ENCODE assay signal across 8 cellular contexts in the genomic region with DNA sequence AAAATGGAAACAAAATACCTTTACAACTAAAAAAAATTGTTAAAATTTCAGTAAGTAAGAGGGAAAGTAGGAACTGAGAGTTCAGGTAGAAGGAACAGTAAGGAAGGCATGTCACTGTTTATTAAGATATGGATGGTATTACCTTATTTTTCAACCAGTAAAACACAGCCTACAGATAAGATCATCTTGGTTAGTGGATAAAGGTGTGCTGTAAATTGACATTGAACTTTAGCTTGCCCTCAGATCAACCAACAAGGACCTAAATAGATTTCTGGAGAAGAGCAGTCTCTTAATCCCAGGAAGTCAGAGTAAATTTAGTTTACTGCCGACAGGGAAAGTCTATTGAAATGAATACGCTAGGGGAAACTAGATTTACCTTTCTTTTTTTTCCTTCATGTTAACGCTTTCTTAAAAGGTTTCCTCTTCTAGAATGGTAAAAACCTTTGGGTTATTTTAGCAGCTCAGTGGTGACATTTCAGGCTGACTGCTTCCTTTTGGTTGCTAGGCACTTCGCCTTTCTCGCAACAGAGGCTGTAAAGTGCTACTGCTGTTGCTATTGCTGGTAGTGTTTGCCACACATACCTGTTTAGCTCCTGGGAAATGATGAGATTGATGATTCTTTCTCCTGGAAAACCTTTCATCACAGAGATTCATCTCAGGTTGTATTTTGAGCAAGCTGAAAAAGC. TPM values are rescaled to one million over a fixed set of nuclear protein-coding genes. Genes with fewer than 3 reads are reported as not detected.
A peak's percentile ranks its signal among the peaks of the same experiment; 100 is the strongest.
DNase-seq lines count a peak whose midpoint lies in the region; ATAC-seq and TF ChIP-seq lines count a peak whose summit lies in the region.

No MANE protein-coding gene starts in this region.

- H3K27me3 Mint-ChIP-seq in activated T-helper 1 cell treated with anti-CD3 and anti-CD28 coated beads, Interleukin-12 subunit alpha, Interleukin-12 subunit beta, Interleukin-2, Interleukin-4 antibody, amounts not matched to agents 30 ng/mL and 10 ng/mL and 1 ng/mL, durations not matched to agents 14 hours and 24 hours and 36 hours (ENCODE audit: insufficient read depth), result no peaks in the 10 kb centered on the region

- H3K36me3 ChIP-seq in mucosa of descending colon (ENCODE audit: low read depth) (no peaks in the 10 kb centered on the region), SJCRH30 (no peaks in the 10 kb centered on the region)

- intact Hi-C loops in activated T-helper 1 cell treated with anti-CD3 and anti-CD28 coated beads, Interleukin-12 subunit alpha, Interleukin-12 subunit beta, Interleukin-2, Interleukin-4 antibody, amounts not matched to agents 30 ng/mL and 10 ng/mL and 1 ng/mL, durations not matched to agents 14 hours and 24 hours and 36 hours (cut with micrococcal nuclease), result no loop called here
- intact Hi-C loops in mucosa of descending colon (cut with DNase I, micrococcal nuclease), result no loop called here

- no peaks in the 10 kb centered on the region for H3K9me3 ChIP-seq in mucosa of descending colon
- H3K9me3 ChIP-seq in SJCRH30 (replicated peaks), result no peaks in the 10 kb centered on the region

- no peaks in the 10 kb centered on the region for H3K4me1 ChIP-seq in mucosa of descending colon (ENCODE audit: low read depth)
- H3K4me1 ChIP-seq in SJCRH30, result peaks cover 2% of the 10 kb centered on the region; the same call in 1 of the 2 replicates

- H3K4me1 Mint-ChIP-seq in activated T-helper 1 cell treated with anti-CD3 and anti-CD28 coated beads, Interleukin-12 subunit alpha, Interleukin-12 subunit beta, Interleukin-2, Interleukin-4 antibody, amounts not matched to agents 30 ng/mL and 10 ng/mL and 1 ng/mL, durations not matched to agents 14 hours and 24 hours and 36 hours (ENCODE audit: low read depth), result peaks cover 52% of the 10 kb centered on the region

- no peaks in the 10 kb centered on the region for H3K27me3 ChIP-seq in SJCRH30

- H3K36me3 Mint-ChIP-seq in activated T-helper 1 cell treated with anti-CD3 and anti-CD28 coated beads, Interleukin-12 subunit alpha, Interleukin-12 subunit beta, Interleukin-2, Interleukin-4 antibody, amounts not matched to agents 30 ng/mL and 10 ng/mL and 1 ng/mL, durations not matched to agents 14 hours and 24 hours and 36 hours (ENCODE audit: low read depth), result peaks cover 3% of the 10 kb centered on the region

- no peak for TF ChIP-seq CTCF in mucosa of descending colon (IDR thresholded peaks at IDR 0.05)

- DNase-seq in activated T-helper 1 cell treated with anti-CD3 and anti-CD28 coated beads, Interleukin-12 subunit alpha, Interleukin-12 subunit beta, Interleukin-2, Interleukin-4 antibody, amounts not matched to agents 30 ng/mL and 10 ng/mL and 1 ng/mL, durations not matched to agents 14 hours and 24 hours and 36 hours (ENCODE audit: low spot score), result no peak
- DNase-seq in mucosa of descending colon, result peak in 1 of 3 donors; percentile 18
- DNase-seq in GF-D8 (lab: John Stamatoyannopoulos, UW), result no peak
- no peak for DNase-seq in NOMO-1 treated with DMSO at 0.1 percent for 48 hours (lab: John Stamatoyannopoulos, UW; ENCODE audit: unreplicated experiment)
- no peak for DNase-seq in SJCRH30

- peaks cover 5% of the 10 kb centered on the region for H3K9me3 Mint-ChIP-seq in activated T-helper 1 cell treated with anti-CD3 and anti-CD28 coated beads, Interleukin-12 subunit alpha, Interleukin-12 subunit beta, Interleukin-2, Interleukin-4 antibody, amounts not matched to agents 30 ng/mL and 10 ng/mL and 1 ng/mL, durations not matched to agents 14 hours and 24 hours and 36 hours

- TF ChIP-seq POLR2A in GM18505 (IDR thresholded peaks at IDR 0.05; ENCODE audit: borderline replicate concordance, extremely low read depth, insufficient read depth, insufficient read length), result no peak

- H3K27ac ChIP-seq in SJCRH30, result no peak overlapping the region

- H3K4me3 ChIP-seq in mucosa of descending colon (no peak overlapping the region), SJCRH30 (no peak overlapping the region)

- H3K27ac Mint-ChIP-seq in activated T-helper 1 cell treated with anti-CD3 and anti-CD28 coated beads, Interleukin-12 subunit alpha, Interleukin-12 subunit beta, Interleukin-2, Interleukin-4 antibody, amounts not matched to agents 30 ng/mL and 10 ng/mL and 1 ng/mL, durations not matched to agents 14 hours and 24 hours and 36 hours, result peak overlapping the region; percentile 80

- ATAC-seq in GM18505 (IDR thresholded peaks at IDR 0.05; ENCODE audit: unreplicated experiment) (peak; percentile 77), HG02678 (IDR thresholded peaks at IDR 0.05; ENCODE audit: unreplicated experiment) (peak; percentile 70), mucosa of descending colon (peak; percentile 77), GM18520 (IDR thresholded peaks at IDR 0.05; ENCODE audit: unreplicated experiment) (no peak)

- H3K4me3 Mint-ChIP-seq in activated T-helper 1 cell treated with anti-CD3 and anti-CD28 coated beads, Interleukin-12 subunit alpha, Interleukin-12 subunit beta, Interleukin-2, Interleukin-4 antibody, amounts not matched to agents 30 ng/mL and 10 ng/mL and 1 ng/mL, durations not matched to agents 14 hours and 24 hours and 36 hours, result peak overlapping the region; percentile 45

RNA-seq across cellular contexts. Expression of a gene that starts 12.9 kb away (rescaled TPM):
- 5.0 and 5.2 TPM in 2 replicates for total RNA-seq in activated T-helper 1 cell treated with anti-CD3 and anti-CD28 coated beads, Interleukin-12 subunit alpha, Interleukin-12 subunit beta, Interleukin-2, Interleukin-4 antibody, amounts not matched to agents 30 ng/mL and 10 ng/mL and 1 ng/mL, durations not matched to agents 14 hours and 24 hours and 36 hours
- 10 to 100 TPM in 1 of 3 donors, 1 to 10 TPM in 2; 7.8 to 11.7 (median 8.2) TPM for total RNA-seq in mucosa of descending colon
- 42.8 and 46.7 TPM in 2 replicates for total RNA-seq in SJCRH30 (2014; rRNA removed; shearing (Covaris generic))

RNA-seq across cellular contexts. Expression of a gene that starts 13.2 kb away (rescaled TPM):
- total RNA-seq in activated T-helper 1 cell treated with anti-CD3 and anti-CD28 coated beads, Interleukin-12 subunit alpha, Interleukin-12 subunit beta, Interleukin-2, Interleukin-4 antibody, amounts not matched to agents 30 ng/mL and 10 ng/mL and 1 ng/mL, durations not matched to agents 14 hours and 24 hours and 36 hours, result 49.7 and 54.0 TPM in 2 replicates
- 1 to 10 TPM; 2.8 to 6.8 (median 4.5) TPM for total RNA-seq in mucosa of descending colon
- total RNA-seq in SJCRH30 (2014; rRNA removed; shearing (Covaris generic)), result 105 and 129 TPM in 2 replicates
